In genomic region chr14:100566119-100566518, GRCh38 we compare ENCODE assay signal across 19 cellular contexts. TPM values are rescaled to one million over a fixed set of nuclear protein-coding genes. Genes with fewer than 3 reads are reported as not detected.
DNase-seq lines count a peak whose midpoint lies in the region; ATAC-seq and TF ChIP-seq lines count a peak whose summit lies in the region.
"Had no signal": no experiment of that assay in that cellular context is flagged by ENCODE, and none has a peak within 500 bp of the region (broad histone marks: within the 10 kb centered on the region; RNA-seq: fewer than 3 reads in every experiment).

No MANE protein-coding gene starts in this region.

- H3K27me3 Mint-ChIP-seq in natural killer cell (ENCODE audit: low read depth in 2 of 2) = peaks cover 39 to 40% of the 10 kb centered on the region in 2 donors
- peaks cover 0 to 27% of the 10 kb centered on the region in 2 donors for H3K27me3 Mint-ChIP-seq in natural killer cell treated with Interleukin-12 subunit alpha and Interleukin-12 subunit beta and Interleukin-15 and Interleukin-18, amount 100 ng/mL, for 72 hours
- peaks cover 42% of the 10 kb centered on the region for H3K27me3 Mint-ChIP-seq in T-helper 17 cell

- no peak overlapping the region for H3K4me3 ChIP-seq in transverse colon
- H3K4me3 ChIP-seq: sigmoid colon had no signal

- intact Hi-C loops in natural killer cell (cut with micrococcal nuclease) = no loop called here
- intact Hi-C loops in transverse colon (cut with DNase I; ENCODE audit: low total_unique reads) = no loop called here

- H3K36me3 Mint-ChIP-seq in natural killer cell = no peaks in the 10 kb centered on the region
- H3K36me3 Mint-ChIP-seq in natural killer cell treated with Interleukin-12 subunit alpha and Interleukin-12 subunit beta and Interleukin-15 and Interleukin-18, amount 100 ng/mL, for 72 hours = no peaks in the 10 kb centered on the region
- peaks cover 3% of the 10 kb centered on the region for H3K36me3 Mint-ChIP-seq in T-helper 17 cell (ENCODE audit: low read depth)
- H3K36me3 Mint-ChIP-seq: CD4-positive, CD25-positive, alpha-beta regulatory T cell had no signal

- DNase-seq in natural killer cell (no peak), T-helper 17 cell (no peak), mucosa of gallbladder (ENCODE audit: low spot score) (peak; percentile 49), transverse colon (peak; percentile 83), SHP77 treated with DMSO at 0.1 percent for 48 hours (lab: John Stamatoyannopoulos, UW) (no peak), D341Med (ENCODE audit: low spot score) (no peak)
- DNase-seq in natural killer cell treated with Interleukin-12 subunit alpha and Interleukin-12 subunit beta and Interleukin-15 and Interleukin-18, amount 100 ng/mL, for 72 hours (ENCODE audit: low spot score) = no peak
- DNase-seq: activated CD4-positive, CD25-positive, alpha-beta regulatory T cell treated with anti-CD3 and anti-CD28 coated beads, Interleukin-2, amount 50 U/mL, for 72 hours; activated naive CD4-positive, alpha-beta T cell treated with anti-CD3 and anti-CD28 coated beads, Interleukin-2, amount 50 U/mL, for 16 hours; CD4-positive, CD25-positive, alpha-beta regulatory T cell; cortex of kidney; foreskin melanocyte; KBM-7; kidney; NCI-H2029 treated with DMSO at 0.1 percent for 48 hours; NCI-H524 treated with DMSO at 0.1 percent for 48 hours; occipital lobe; sigmoid colon had no signal

- TF ChIP-seq POLR2A in transverse colon (IDR thresholded peaks at IDR 0.05) = no peak

- H3K4me1 ChIP-seq in transverse colon = peaks cover 9 to 25% (median 19%) of the 10 kb centered on the region in 4 donors

- TF ChIP-seq EP300 in transverse colon (IDR thresholded peaks at IDR 0.05; ENCODE audit: low read depth) = no peak

- in situ Hi-C loops in transverse colon (cut with MboI; ENCODE audit: low pct_ligation_motif_present in 1 of 4, low pct_unique_long_range_greater_than_20kb in 1 of 4, low sequenced_read_pairs in 3 of 4) = no loop called here

- H3K4me3 Mint-ChIP-seq in natural killer cell = peak overlapping the region; percentile 35
- no peak overlapping the region for H3K4me3 Mint-ChIP-seq in natural killer cell treated with Interleukin-12 subunit alpha and Interleukin-12 subunit beta and Interleukin-15 and Interleukin-18, amount 100 ng/mL, for 72 hours
- peak overlapping the region; percentile 74 for H3K4me3 Mint-ChIP-seq in T-helper 17 cell

- no peak overlapping the region for H3K27ac ChIP-seq in transverse colon
- H3K27ac ChIP-seq: sigmoid colon had no signal

- 62% methylated on average over 10 of the region's 11 CpGs; no CpG with 5 or more reads in 1 of the 2 donors for WGBS in transverse colon (ENCODE audit: low coverage in 1 of 2), 2 donors

- H3K4me1 Mint-ChIP-seq in natural killer cell (peaks cover 0 to 6% of the 10 kb centered on the region in 2 donors), T-helper 17 cell (peaks cover 2% of the 10 kb centered on the region)
- H3K4me1 Mint-ChIP-seq in natural killer cell treated with Interleukin-12 subunit alpha and Interleukin-12 subunit beta and Interleukin-15 and Interleukin-18, amount 100 ng/mL, for 72 hours (ENCODE audit: low read depth in 2 of 2) = peaks cover 0 to 3% of the 10 kb centered on the region in 2 donors

- ATAC-seq in natural killer cell (no peak), T-helper 17 cell (no peak), HG03460 (IDR thresholded peaks at IDR 0.05; ENCODE audit: unreplicated experiment) (no peak)
- no peak for ATAC-seq in natural killer cell treated with Interleukin-12 subunit alpha and Interleukin-12 subunit beta and Interleukin-15 and Interleukin-18, amount 100 ng/mL, for 72 hours

- H3K9me3 Mint-ChIP-seq in natural killer cell = no peaks in the 10 kb centered on the region
- H3K9me3 Mint-ChIP-seq in natural killer cell treated with Interleukin-12 subunit alpha and Interleukin-12 subunit beta and Interleukin-15 and Interleukin-18, amount 100 ng/mL, for 72 hours = no peaks in the 10 kb centered on the region
- H3K9me3 Mint-ChIP-seq: CD4-positive, CD25-positive, alpha-beta regulatory T cell had no signal

- TF ChIP-seq CTCF in natural killer cell (IDR thresholded peaks at IDR 0.05) = no peak
- no peak for TF ChIP-seq CTCF in transverse colon (IDR thresholded peaks at IDR 0.05)

- H3K27ac Mint-ChIP-seq in natural killer cell = no peak overlapping the region
- no peak overlapping the region for H3K27ac Mint-ChIP-seq in natural killer cell treated with Interleukin-12 subunit alpha and Interleukin-12 subunit beta and Interleukin-15 and Interleukin-18, amount 100 ng/mL, for 72 hours
- H3K27ac Mint-ChIP-seq in T-helper 17 cell = no peak overlapping the region
- H3K27ac Mint-ChIP-seq: CD4-positive, CD25-positive, alpha-beta regulatory T cell had no signal

- no peaks in the 10 kb centered on the region for H3K36me3 ChIP-seq in transverse colon
- H3K36me3 ChIP-seq: sigmoid colon had no signal

- H3K9me3 ChIP-seq in T-helper 17 cell (ENCODE audit: control insufficient read depth, low read length, poor library complexity, severe bottlenecking) (no peaks in the 10 kb centered on the region), transverse colon (no peaks in the 10 kb centered on the region)
- H3K9me3 ChIP-seq: sigmoid colon had no signal

- peaks cover 54% of the 10 kb centered on the region for H3K27me3 ChIP-seq in transverse colon

RNA-seq across cellular contexts. Expression of gene BEGAIN, which starts 21.1 kb away (rescaled TPM):
- 1 to 10 TPM in 1 of 3 donors, under 1 TPM in 1, not detected in 1; 0.11 to 1.3 TPM for total RNA-seq in natural killer cell
- not detected for total RNA-seq in natural killer cell treated with Interleukin-12 subunit alpha and Interleukin-12 subunit beta and Interleukin-15 and Interleukin-18, amount 100 ng/mL, for 72 hours
- total RNA-seq in T-helper 17 cell = 1 to 10 TPM in 1 of 2 donors, under 1 TPM in 1; 0.50 to 4.5 TPM
- 4.5 TPM for total RNA-seq in mucosa of gallbladder
- total RNA-seq in transverse colon = 1 to 10 TPM in 1 of 4 donors, under 1 TPM in 2, not detected in 1; 0.27 to 2.5 (median 0.37) TPM

Comparison
In these comparisons a context has a peak if more than half of its experiments do, and no peak if none do; other contexts are left out.
1. DNase-seq: peak in mucosa of gallbladder (single experiment) and transverse colon (single experiment); none in natural killer cell (single experiment), natural killer cell treated with Interleukin-12 subunit alpha and Interleukin-12 subunit beta and Interleukin-15 and Interleukin-18, amount 100 ng/mL, for 72 hours (single experiment), T-helper 17 cell (0 of 3), SHP77 treated with DMSO at 0.1 percent for 48 hours (single experiment) and D341Med (single experiment).